In genomic region chr11:32435511-32435946, GRCh38 we compare ENCODE assay signal across 2 cellular contexts.
TF ChIP-seq lines count a peak whose summit lies in the region.

Gene WT1 (minus strand): TSS chr11:32435539.

TF ChIP-seq in IMR-90, 13 proteins besides CTCF, POLR2A, EP300 and RAD21:
- TF ChIP-seq RFX5 (IDR thresholded peaks at IDR 0.05; ENCODE audit: low read depth, low read length): no peak
- no peak for TF ChIP-seq MXI1 (IDR thresholded peaks at IDR 0.05; ENCODE audit: borderline replicate concordance, low read depth, low read length)
- TF ChIP-seq ELK1 (IDR thresholded peaks at IDR 0.05; ENCODE audit: borderline replicate concordance, low read depth, low read length): no peak

TF ChIP-seq in K562, 482 proteins besides CTCF, POLR2A, EP300 and RAD21 (continues in another document):
- no peak for TF ChIP-seq CREBBP (IDR thresholded peaks at IDR 0.05; ENCODE audit: low read depth, low read length)
- peak; percentile 99 for TF ChIP-seq TFAP4 (CRISPR knock-in tag; IDR thresholded peaks at IDR 0.05; ENCODE audit: borderline replicate concordance)
- peak; percentile 48; the same call in 1 of the 2 replicates for TF ChIP-seq SMARCA4 (IDR thresholded peaks at IDR 0.05)
- TF ChIP-seq RUNX1 (IDR thresholded peaks at IDR 0.05; ENCODE audit: low read depth): no peak
- TF ChIP-seq CREM (IDR thresholded peaks at IDR 0.05; ENCODE audit: low read depth): peak; percentile 35; the same call in 1 of the 2 replicates
- TF ChIP-seq ILF3 (IDR thresholded peaks at IDR 0.05; ENCODE audit: borderline replicate concordance): no peak
- TF ChIP-seq ZNF407 (IDR thresholded peaks at IDR 0.05; ENCODE audit: low read depth): no peak
- TF ChIP-seq HCFC1 (IDR thresholded peaks at IDR 0.05; ENCODE audit: low read depth, low read length): no peak
- TF ChIP-seq RBM15 (IDR thresholded peaks at IDR 0.05; ENCODE audit: insufficient read depth, low read length): no peak
- no peak for TF ChIP-seq HMG20A (CRISPR knock-in tag; conservative IDR thresholded peaks at IDR 0.05)
- TF ChIP-seq THAP7 (CRISPR knock-in tag; IDR thresholded peaks at IDR 0.05): 0 out of 2 replicates have a peak, but pooled peaks have one; percentile 46
- no peak for TF ChIP-seq FOXA3 (CRISPR knock-in tag; conservative IDR thresholded peaks at IDR 0.05 in 1 of 2, IDR thresholded peaks at IDR 0.05 in 1 of 2)
- TF ChIP-seq PHB2 (IDR thresholded peaks at IDR 0.05; ENCODE audit: low read depth): no peak
- peak; percentile 86 for TF ChIP-seq ZNF592 (IDR thresholded peaks at IDR 0.05)
- no peak for TF ChIP-seq GATA2 (CRISPR knock-in tag; IDR thresholded peaks at IDR 0.05)
- no peak for TF ChIP-seq ZNF197 (CRISPR knock-in tag; IDR thresholded peaks at IDR 0.05; ENCODE audit: low read depth)
- TF ChIP-seq, protein P1, sequence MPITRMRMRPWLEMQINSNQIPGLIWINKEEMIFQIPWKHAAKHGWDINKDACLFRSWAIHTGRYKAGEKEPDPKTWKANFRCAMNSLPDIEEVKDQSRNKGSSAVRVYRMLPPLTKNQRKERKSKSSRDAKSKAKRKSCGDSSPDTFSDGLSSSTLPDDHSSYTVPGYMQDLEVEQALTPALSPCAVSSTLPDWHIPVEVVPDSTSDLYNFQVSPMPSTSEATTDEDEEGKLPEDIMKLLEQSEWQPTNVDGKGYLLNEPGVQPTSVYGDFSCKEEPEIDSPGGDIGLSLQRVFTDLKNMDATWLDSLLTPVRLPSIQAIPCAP (CRISPR knock-in tag; IDR thresholded peaks at IDR 0.05; ENCODE audit: borderline replicate concordance): no peak
- no peak for TF ChIP-seq ZNF316 (IDR thresholded peaks at IDR 0.05)
- TF ChIP-seq GTF3C2 (IDR thresholded peaks at IDR 0.05; ENCODE audit: borderline replicate concordance, extremely low read depth, insufficient read length): no peak
- no peak for TF ChIP-seq KAT8 (IDR thresholded peaks at IDR 0.05; ENCODE audit: low read depth)
- TF ChIP-seq TCFL5 (CRISPR knock-in tag; conservative IDR thresholded peaks at IDR 0.05): no peak
- no peak for TF ChIP-seq CBX8 (IDR thresholded peaks at IDR 0.05; ENCODE audit: borderline replicate concordance, extremely low read depth, low read depth, low read length, poor library complexity, severe bottlenecking)
- peak in 1 of 2 experiments; percentile 11; a peak in 1 of 4 replicates for TF ChIP-seq TEAD1 (CRISPR knock-in tag; IDR thresholded peaks at IDR 0.05)
- no peak for TF ChIP-seq CUX1 (CRISPR knock-in tag; IDR thresholded peaks at IDR 0.05)
- TF ChIP-seq ZNF175 (CRISPR knock-in tag; IDR thresholded peaks at IDR 0.05; ENCODE audit: low read depth): no peak
- TF ChIP-seq RBM17 (IDR thresholded peaks at IDR 0.05; ENCODE audit: borderline replicate concordance, low read depth, low read length): no peak
- 0 out of 2 replicates have a peak, but pooled peaks have one; percentile 43 for TF ChIP-seq GABPB1 (CRISPR knock-in tag; IDR thresholded peaks at IDR 0.05)
- no peak for TF ChIP-seq CREB5 (CRISPR knock-in tag; IDR thresholded peaks at IDR 0.05)
- TF ChIP-seq GTF2A2 (tag; IDR thresholded peaks at IDR 0.05): no peak
